ENCODE assay signal across 29 cellular contexts in the genomic region with DNA sequence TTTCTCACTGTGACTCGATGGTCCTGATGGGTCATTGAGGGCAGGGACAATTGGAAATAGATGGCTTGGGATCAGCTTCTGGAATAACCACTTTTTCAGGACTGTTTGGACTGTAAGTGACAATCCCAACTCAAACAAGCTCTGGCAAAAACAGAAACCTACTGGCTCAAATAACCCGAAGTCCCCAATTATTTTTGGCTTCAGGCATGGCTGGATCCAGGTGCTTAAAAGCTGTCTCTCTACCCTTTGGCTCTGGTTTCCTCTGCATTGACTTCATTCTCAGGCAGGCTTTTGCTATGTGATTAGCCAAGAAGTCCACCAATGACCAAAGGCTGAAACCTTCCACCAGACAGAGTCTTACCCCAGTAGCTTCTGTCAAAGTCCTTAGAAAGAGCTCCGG.
"Had no signal": no experiment of that assay in that cellular context is flagged by ENCODE, and none has a peak within 500 bp of the region (broad histone marks: within the 10 kb centered on the region; RNA-seq: fewer than 3 reads in every experiment).

No MANE protein-coding gene starts in this region.

- H3K27ac ChIP-seq: stomach, suprapubic skin, testis, thoracic aorta, thyroid gland, tibial artery, tibial nerve, transverse colon, upper lobe of left lung, upper lobe of right lung, uterus, vagina had no signal

- H3K36me3 Mint-ChIP-seq: stimulated activated effector memory CD8-positive, alpha-beta T cell treated with anti-CD3 and anti-CD28 coated beads, Interleukin-12 subunit alpha, Interleukin-12 subunit beta, amount 100 ng/mL, for 72 hours; stimulated activated memory B cell treated with anti-CD40 and anti-IgM and Interleukin-4, amounts not matched to agents 10 μg/mL and 1 μg/mL and 100 μg/mL, for 72 hours; stimulated activated naive B cell treated with anti-CD40 and anti-IgM and Interleukin-4, amounts not matched to agents 10 μg/mL and 1 μg/mL and 100 μg/mL, for 72 hours; type B pancreatic cell had no signal

- H3K36me3 ChIP-seq: stomach, suprapubic skin, thoracic aorta, thyroid gland, tibial artery, tibial nerve, transverse colon, upper lobe of left lung, upper lobe of right lung, uterus, vagina had no signal

- H3K4me1 Mint-ChIP-seq: stimulated activated effector memory CD8-positive, alpha-beta T cell treated with anti-CD3 and anti-CD28 coated beads, Interleukin-12 subunit alpha, Interleukin-12 subunit beta, amount 100 ng/mL, for 72 hours; stimulated activated memory B cell treated with anti-CD40 and anti-IgM and Interleukin-4, amounts not matched to agents 10 μg/mL and 1 μg/mL and 100 μg/mL, for 72 hours; stimulated activated naive B cell treated with anti-CD40 and anti-IgM and Interleukin-4, amounts not matched to agents 10 μg/mL and 1 μg/mL and 100 μg/mL, for 72 hours; stimulated activated naive CD8-positive, alpha-beta T cell treated with anti-CD3 and anti-CD28 coated beads, Interleukin-15, amount 100 ng/mL, for 72 hours had no signal

- DNase-seq: stimulated activated CD4-positive, alpha-beta T cell treated with anti-CD3 and anti-CD28 coated beads, Interleukin-2, amount 100 ng/mL, for 48 hours; stimulated activated CD4-positive, alpha-beta T cell treated with anti-CD3 and anti-CD28 coated beads, Interleukin-4, amount 100 ng/mL, for 1 hour; stimulated activated CD4-positive, alpha-beta T cell treated with anti-CD3 and anti-CD28 coated beads, Interleukin-4, amount 100 ng/mL, for 24 hours; stimulated activated CD4-positive, alpha-beta T cell treated with anti-CD3 and anti-CD28 coated beads, Interleukin-4, amount 100 ng/mL, for 4 hours; stimulated activated CD8-positive, alpha-beta memory T cell treated with anti-CD3 and anti-CD28 coated beads, Interleukin-4, amount 100 ng/mL, for 48 hours; stimulated activated naive B cell treated with anti-CD40 and anti-IgM and Interleukin-4, amounts not matched to agents 10 μg/mL and 1 μg/mL and 100 μg/mL, for 72 hours; stimulated activated naive CD4-positive, alpha-beta T cell; stimulated activated naive CD4-positive, alpha-beta T cell treated with Interleukin-2 at 50 U/mL for 16 hours; stimulated activated naive CD8-positive, alpha-beta T cell treated with anti-CD3 and anti-CD28 coated beads, Interleukin-15, amount 100 ng/mL, for 72 hours; stimulated activated naive CD8-positive, alpha-beta T cell treated with anti-CD3 and anti-CD28 coated beads, Interleukin-15, Interleukin-2, amounts not matched to agents 100 U/mL and 50 U/mL, for 24 hours; stomach; substantia nigra; testis; transverse colon; trophoblast cell; upper lobe of left lung; upper lobe of right lung; uterus had no signal

- H3K27me3 ChIP-seq: suprapubic skin, testis, thyroid gland, tibial nerve, transverse colon, upper lobe of left lung, upper lobe of right lung, uterus, vagina had no signal

- H3K27ac Mint-ChIP-seq: stimulated activated effector memory CD8-positive, alpha-beta T cell treated with anti-CD3 and anti-CD28 coated beads, Interleukin-12 subunit alpha, Interleukin-12 subunit beta, amount 100 ng/mL, for 72 hours; stimulated activated memory B cell treated with anti-CD40 and anti-IgM and Interleukin-4, amounts not matched to agents 10 μg/mL and 1 μg/mL and 100 μg/mL, for 72 hours; stimulated activated naive B cell treated with anti-CD40 and anti-IgM and Interleukin-4, amounts not matched to agents 10 μg/mL and 1 μg/mL and 100 μg/mL, for 72 hours; stimulated activated naive CD8-positive, alpha-beta T cell treated with anti-CD3 and anti-CD28 coated beads, Interleukin-15, Interleukin-2, amounts not matched to agents 100 ng/mL and 50 ng/mL, for 24 hours; type B pancreatic cell had no signal

- ATAC-seq: stimulated activated effector memory CD8-positive, alpha-beta T cell treated with anti-CD3 and anti-CD28 coated beads, Interleukin-12 subunit alpha, Interleukin-12 subunit beta, amount 100 ng/mL, for 72 hours; stimulated activated memory B cell treated with anti-CD40 and anti-IgM and Interleukin-4, amounts not matched to agents 10 μg/mL and 1 μg/mL and 100 μg/mL, for 72 hours; stimulated activated naive B cell treated with anti-CD40 and anti-IgM and Interleukin-4, amounts not matched to agents 10 μg/mL and 1 μg/mL and 100 μg/mL, for 72 hours; stimulated activated naive CD8-positive, alpha-beta T cell treated with anti-CD3 and anti-CD28 coated beads, Interleukin-15, amount 100 ng/mL, for 72 hours; stimulated activated naive CD8-positive, alpha-beta T cell treated with anti-CD3 and anti-CD28 coated beads, Interleukin-15, Interleukin-2, amounts not matched to agents 100 U/mL and 50 U/mL, for 24 hours; upper lobe of right lung had no signal

- H3K4me3 Mint-ChIP-seq: stimulated activated effector memory CD8-positive, alpha-beta T cell treated with anti-CD3 and anti-CD28 coated beads, Interleukin-12 subunit alpha, Interleukin-12 subunit beta, amount 100 ng/mL, for 72 hours; stimulated activated memory B cell treated with anti-CD40 and anti-IgM and Interleukin-4, amounts not matched to agents 10 μg/mL and 1 μg/mL and 100 μg/mL, for 72 hours; stimulated activated naive B cell treated with anti-CD40 and anti-IgM and Interleukin-4, amounts not matched to agents 10 μg/mL and 1 μg/mL and 100 μg/mL, for 72 hours; stimulated activated naive CD8-positive, alpha-beta T cell treated with anti-CD3 and anti-CD28 coated beads, Interleukin-15, amount 100 ng/mL, for 72 hours; stimulated activated naive CD8-positive, alpha-beta T cell treated with anti-CD3 and anti-CD28 coated beads, Interleukin-15, Interleukin-2, amounts not matched to agents 100 ng/mL and 50 ng/mL, for 24 hours; type B pancreatic cell had no signal

- H3K4me3 ChIP-seq: stomach, suprapubic skin, testis, thoracic aorta, thyroid gland, tibial artery, tibial nerve, transverse colon, upper lobe of left lung, upper lobe of right lung, uterus, vagina had no signal

- H3K9me3 Mint-ChIP-seq: stimulated activated effector memory CD8-positive, alpha-beta T cell treated with anti-CD3 and anti-CD28 coated beads, Interleukin-12 subunit alpha, Interleukin-12 subunit beta, amount 100 ng/mL, for 72 hours; stimulated activated naive B cell treated with anti-CD40 and anti-IgM and Interleukin-4, amounts not matched to agents 10 μg/mL and 1 μg/mL and 100 μg/mL, for 72 hours; stimulated activated naive CD8-positive, alpha-beta T cell treated with anti-CD3 and anti-CD28 coated beads, Interleukin-15, amount 100 ng/mL, for 72 hours; stimulated activated naive CD8-positive, alpha-beta T cell treated with anti-CD3 and anti-CD28 coated beads, Interleukin-15, Interleukin-2, amounts not matched to agents 100 ng/mL and 50 ng/mL, for 24 hours; type B pancreatic cell had no signal

- FAIRE-seq: urothelium cell line had no signal

- H3K9me3 ChIP-seq: suprapubic skin, testis, thoracic aorta, thyroid gland, tibial artery, transverse colon, upper lobe of right lung, uterus, vagina had no signal

- H3K4me1 ChIP-seq: stomach, suprapubic skin, testis, tibial artery, tibial nerve, transverse colon, upper lobe of left lung, upper lobe of right lung, uterus, vagina had no signal
